1 cellular context compared by ENCODE assay signal in the genomic region with DNA sequence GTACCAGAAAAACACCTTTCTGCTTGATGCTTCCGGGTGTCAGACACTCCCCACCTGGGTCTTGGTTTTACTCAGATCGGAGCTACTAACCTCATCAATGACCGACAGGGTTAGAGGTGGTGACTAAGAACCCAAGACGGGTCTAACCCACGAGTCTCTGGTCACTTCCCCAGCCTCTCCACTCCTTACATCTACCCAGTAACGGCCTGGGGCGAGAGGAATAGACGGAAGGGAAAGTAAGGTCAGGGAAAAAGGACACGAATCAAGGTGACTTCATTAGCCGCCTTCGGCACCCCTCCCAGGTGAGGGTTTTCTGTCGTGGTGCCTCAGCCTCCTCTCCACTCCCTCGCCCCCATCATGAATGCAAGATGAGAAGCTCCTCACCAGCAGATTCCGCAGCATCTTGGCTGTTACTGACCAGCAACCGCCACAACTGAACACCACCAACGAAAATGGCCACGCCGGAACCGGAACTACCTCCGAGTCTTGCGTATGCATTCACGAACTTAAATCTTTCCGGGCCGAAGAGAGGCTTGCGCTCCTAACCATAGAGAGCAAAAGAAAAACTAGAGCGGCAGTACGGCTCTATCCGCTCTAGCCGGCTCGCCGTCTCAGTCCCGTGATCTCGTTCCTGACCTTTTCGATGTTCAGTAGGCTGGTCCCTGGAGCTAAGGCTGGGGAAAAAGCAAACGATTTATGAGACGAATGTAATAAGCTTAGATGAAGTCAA.
TF ChIP-seq lines count a peak whose summit lies in the region.

A gene with protein sequence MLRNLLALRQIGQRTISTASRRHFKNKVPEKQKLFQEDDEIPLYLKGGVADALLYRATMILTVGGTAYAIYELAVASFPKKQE (minus strand): TSS at position 469 of the 730 bp plus-strand sequence. CDS start 67 bp downstream, at position 402.

TF ChIP-seq in HepG2, 621 proteins besides CTCF, POLR2A, EP300 and RAD21 (continued from another document and continues in another):
- TF ChIP-seq, protein P1, sequence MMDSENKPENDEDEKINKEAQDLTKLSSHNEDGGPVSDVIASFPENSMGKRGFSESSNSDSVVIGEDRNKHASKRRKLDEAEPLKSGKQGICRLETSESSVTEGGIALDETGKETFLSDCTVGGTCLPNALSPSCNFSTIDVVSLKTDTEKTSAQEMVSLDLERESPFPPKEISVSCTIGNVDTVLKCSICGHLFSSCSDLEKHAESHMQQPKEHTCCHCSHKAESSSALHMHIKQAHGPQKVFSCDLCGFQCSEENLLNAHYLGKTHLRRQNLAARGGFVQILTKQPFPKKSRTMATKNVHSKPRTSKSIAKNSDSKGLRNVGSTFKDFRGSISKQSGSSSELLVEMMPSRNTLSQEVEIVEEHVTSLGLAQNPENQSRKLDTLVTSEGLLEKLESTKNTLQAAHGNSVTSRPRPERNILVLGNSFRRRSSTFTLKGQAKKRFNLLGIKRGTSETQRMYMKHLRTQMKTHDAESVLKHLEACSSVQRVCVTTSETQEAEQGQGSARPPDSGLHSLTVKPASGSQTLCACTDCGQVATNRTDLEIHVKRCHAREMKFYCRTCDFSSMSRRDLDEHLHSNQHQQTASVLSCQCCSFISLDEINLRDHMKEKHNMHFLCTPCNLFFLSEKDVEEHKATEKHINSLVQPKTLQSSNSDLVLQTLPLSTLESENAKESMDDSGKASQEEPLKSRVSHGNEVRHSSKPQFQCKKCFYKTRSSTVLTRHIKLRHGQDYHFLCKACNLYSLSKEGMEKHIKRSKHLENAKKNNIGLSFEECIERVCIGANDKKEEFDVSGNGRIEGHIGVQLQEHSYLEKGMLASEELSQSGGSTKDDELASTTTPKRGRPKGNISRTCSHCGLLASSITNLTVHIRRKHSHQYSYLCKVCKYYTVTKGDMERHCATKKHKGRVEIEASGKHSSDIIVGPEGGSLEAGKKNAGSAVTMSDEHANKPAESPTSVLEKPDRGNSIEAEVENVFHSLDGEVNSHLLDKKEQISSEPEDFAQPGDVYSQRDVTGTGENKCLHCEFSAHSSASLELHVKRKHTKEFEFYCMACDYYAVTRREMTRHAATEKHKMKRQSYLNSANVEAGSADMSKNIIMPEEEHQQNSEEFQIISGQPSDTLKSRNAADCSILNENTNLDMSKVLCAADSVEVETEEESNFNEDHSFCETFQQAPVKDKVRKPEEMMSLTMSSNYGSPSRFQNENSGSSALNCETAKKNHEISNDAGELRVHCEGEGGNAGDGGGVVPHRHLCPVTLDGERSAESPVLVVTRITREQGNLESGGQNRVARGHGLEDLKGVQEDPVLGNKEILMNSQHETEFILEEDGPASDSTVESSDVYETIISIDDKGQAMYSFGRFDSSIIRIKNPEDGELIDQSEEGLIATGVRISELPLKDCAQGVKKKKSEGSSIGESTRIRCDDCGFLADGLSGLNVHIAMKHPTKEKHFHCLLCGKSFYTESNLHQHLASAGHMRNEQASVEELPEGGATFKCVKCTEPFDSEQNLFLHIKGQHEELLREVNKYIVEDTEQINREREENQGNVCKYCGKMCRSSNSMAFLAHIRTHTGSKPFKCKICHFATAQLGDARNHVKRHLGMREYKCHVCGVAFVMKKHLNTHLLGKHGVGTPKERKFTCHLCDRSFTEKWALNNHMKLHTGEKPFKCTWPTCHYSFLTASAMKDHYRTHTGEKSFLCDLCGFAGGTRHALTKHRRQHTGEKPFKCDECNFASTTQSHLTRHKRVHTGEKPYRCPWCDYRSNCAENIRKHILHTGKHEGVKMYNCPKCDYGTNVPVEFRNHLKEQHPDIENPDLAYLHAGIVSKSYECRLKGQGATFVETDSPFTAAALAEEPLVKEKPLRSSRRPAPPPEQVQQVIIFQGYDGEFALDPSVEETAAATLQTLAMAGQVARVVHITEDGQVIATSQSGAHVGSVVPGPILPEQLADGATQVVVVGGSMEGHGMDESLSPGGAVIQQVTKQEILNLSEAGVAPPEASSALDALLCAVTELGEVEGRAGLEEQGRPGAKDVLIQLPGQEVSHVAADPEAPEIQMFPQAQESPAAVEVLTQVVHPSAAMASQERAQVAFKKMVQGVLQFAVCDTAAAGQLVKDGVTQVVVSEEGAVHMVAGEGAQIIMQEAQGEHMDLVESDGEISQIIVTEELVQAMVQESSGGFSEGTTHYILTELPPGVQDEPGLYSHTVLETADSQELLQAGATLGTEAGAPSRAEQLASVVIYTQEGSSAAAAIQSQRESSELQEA (CRISPR knock-in tag; IDR thresholded peaks at IDR 0.05; ENCODE audit: not compliant biosample characterization): no peak
- TF ChIP-seq, protein P2, sequence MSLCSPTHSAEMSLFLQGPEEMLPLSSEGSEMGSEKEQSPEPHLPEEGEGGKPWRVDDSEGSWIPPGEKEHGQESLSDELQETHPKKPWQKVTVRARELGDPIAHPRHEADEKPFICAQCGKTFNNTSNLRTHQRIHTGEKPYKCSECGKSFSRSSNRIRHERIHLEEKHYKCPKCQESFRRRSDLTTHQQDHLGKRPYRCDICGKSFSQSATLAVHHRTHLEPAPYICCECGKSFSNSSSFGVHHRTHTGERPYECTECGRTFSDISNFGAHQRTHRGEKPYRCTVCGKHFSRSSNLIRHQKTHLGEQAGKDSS (CRISPR knock-in tag; IDR thresholded peaks at IDR 0.05; ENCODE audit: borderline replicate concordance, low read depth): peak; percentile 35; the same call in 1 of the 2 replicates
- TF ChIP-seq, protein P3, sequence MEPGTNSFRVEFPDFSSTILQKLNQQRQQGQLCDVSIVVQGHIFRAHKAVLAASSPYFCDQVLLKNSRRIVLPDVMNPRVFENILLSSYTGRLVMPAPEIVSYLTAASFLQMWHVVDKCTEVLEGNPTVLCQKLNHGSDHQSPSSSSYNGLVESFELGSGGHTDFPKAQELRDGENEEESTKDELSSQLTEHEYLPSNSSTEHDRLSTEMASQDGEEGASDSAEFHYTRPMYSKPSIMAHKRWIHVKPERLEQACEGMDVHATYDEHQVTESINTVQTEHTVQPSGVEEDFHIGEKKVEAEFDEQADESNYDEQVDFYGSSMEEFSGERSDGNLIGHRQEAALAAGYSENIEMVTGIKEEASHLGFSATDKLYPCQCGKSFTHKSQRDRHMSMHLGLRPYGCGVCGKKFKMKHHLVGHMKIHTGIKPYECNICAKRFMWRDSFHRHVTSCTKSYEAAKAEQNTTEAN (CRISPR knock-in tag; conservative IDR thresholded peaks at IDR 0.05): no peak; the same call in 1 of the 2 replicates
- TF ChIP-seq, protein P4, sequence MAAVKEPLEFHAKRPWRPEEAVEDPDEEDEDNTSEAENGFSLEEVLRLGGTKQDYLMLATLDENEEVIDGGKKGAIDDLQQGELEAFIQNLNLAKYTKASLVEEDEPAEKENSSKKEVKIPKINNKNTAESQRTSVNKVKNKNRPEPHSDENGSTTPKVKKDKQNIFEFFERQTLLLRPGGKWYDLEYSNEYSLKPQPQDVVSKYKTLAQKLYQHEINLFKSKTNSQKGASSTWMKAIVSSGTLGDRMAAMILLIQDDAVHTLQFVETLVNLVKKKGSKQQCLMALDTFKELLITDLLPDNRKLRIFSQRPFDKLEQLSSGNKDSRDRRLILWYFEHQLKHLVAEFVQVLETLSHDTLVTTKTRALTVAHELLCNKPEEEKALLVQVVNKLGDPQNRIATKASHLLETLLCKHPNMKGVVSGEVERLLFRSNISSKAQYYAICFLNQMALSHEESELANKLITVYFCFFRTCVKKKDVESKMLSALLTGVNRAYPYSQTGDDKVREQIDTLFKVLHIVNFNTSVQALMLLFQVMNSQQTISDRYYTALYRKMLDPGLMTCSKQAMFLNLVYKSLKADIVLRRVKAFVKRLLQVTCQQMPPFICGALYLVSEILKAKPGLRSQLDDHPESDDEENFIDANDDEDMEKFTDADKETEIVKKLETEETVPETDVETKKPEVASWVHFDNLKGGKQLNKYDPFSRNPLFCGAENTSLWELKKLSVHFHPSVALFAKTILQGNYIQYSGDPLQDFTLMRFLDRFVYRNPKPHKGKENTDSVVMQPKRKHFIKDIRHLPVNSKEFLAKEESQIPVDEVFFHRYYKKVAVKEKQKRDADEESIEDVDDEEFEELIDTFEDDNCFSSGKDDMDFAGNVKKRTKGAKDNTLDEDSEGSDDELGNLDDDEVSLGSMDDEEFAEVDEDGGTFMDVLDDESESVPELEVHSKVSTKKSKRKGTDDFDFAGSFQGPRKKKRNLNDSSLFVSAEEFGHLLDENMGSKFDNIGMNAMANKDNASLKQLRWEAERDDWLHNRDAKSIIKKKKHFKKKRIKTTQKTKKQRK (IDR thresholded peaks at IDR 0.05; ENCODE audit: low read length): no peak
- TF ChIP-seq KDM6A (CRISPR knock-in tag; IDR thresholded peaks at IDR 0.05; ENCODE audit: low read depth): no peak
- TF ChIP-seq SP1 (IDR thresholded peaks at IDR 0.05): no peak
- TF ChIP-seq SP1 (CRISPR knock-in tag; IDR thresholded peaks at IDR 0.05): peak; percentile 53; the same call in 1 of the 2 replicates
- no peak for TF ChIP-seq ZNF773 (CRISPR knock-in tag; IDR thresholded peaks at IDR 0.05; ENCODE audit: borderline replicate concordance)
- TF ChIP-seq ZNF337 (CRISPR knock-in tag; IDR thresholded peaks at IDR 0.05; ENCODE audit: borderline replicate concordance, low read depth): 0 out of 2 replicates have a peak, but pooled peaks have one; percentile 52
- TF ChIP-seq KDM4B (CRISPR knock-in tag; IDR thresholded peaks at IDR 0.05): peak; percentile 59; the same call in 1 of the 2 replicates
- peak; percentile 85 for TF ChIP-seq ZNF331 (CRISPR knock-in tag; IDR thresholded peaks at IDR 0.05)
- no peak for TF ChIP-seq SMARCE1 (IDR thresholded peaks at IDR 0.05; ENCODE audit: borderline replicate concordance)
- TF ChIP-seq AGO2 (optimal IDR thresholded peaks at IDR 0.05; ENCODE audit: low read depth, low read length): no peak
- no peak for TF ChIP-seq SSRP1 (CRISPR knock-in tag; IDR thresholded peaks at IDR 0.05)
- TF ChIP-seq CBX2 (IDR thresholded peaks at IDR 0.05; ENCODE audit: low read depth, low read length): no peak
- TF ChIP-seq CBX2 (CRISPR knock-in tag; IDR thresholded peaks at IDR 0.05; ENCODE audit: low read depth): 0 out of 2 replicates have a peak, but pooled peaks have one; percentile 8
- no peak for TF ChIP-seq NBN (conservative IDR thresholded peaks at IDR 0.05)
- TF ChIP-seq GFI1 (CRISPR knock-in tag; IDR thresholded peaks at IDR 0.05; ENCODE audit: borderline replicate concordance): 0 out of 2 replicates have a peak, but pooled peaks have one; percentile 44
- peak; percentile 87 for TF ChIP-seq GABPA (IDR thresholded peaks at IDR 0.05; ENCODE audit: low read depth, low read length)
- peak; percentile 99 for TF ChIP-seq GABPA (CRISPR knock-in tag; IDR thresholded peaks at IDR 0.05; ENCODE audit: low read depth)
- no peak; the same call in 1 of the 2 replicates for TF ChIP-seq ZFP37 (CRISPR knock-in tag; IDR thresholded peaks at IDR 0.05; ENCODE audit: borderline replicate concordance)
- TF ChIP-seq, protein P5, sequence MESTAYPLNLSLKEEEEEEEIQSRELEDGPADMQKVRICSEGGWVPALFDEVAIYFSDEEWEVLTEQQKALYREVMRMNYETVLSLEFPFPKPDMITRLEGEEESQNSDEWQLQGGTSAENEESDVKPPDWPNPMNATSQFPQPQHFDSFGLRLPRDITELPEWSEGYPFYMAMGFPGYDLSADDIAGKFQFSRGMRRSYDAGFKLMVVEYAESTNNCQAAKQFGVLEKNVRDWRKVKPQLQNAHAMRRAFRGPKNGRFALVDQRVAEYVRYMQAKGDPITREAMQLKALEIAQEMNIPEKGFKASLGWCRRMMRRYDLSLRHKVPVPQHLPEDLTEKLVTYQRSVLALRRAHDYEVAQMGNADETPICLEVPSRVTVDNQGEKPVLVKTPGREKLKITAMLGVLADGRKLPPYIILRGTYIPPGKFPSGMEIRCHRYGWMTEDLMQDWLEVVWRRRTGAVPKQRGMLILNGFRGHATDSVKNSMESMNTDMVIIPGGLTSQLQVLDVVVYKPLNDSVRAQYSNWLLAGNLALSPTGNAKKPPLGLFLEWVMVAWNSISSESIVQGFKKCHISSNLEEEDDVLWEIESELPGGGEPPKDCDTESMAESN (CRISPR knock-in tag; conservative IDR thresholded peaks at IDR 0.05): 0 out of 2 replicates have a peak, but pooled peaks have one; percentile 39
- 0 out of 2 replicates have a peak, but pooled peaks have one; percentile 30 for TF ChIP-seq MYNN (CRISPR knock-in tag; IDR thresholded peaks at IDR 0.05; ENCODE audit: low read depth)
- no peak for TF ChIP-seq NFE2L1 (CRISPR knock-in tag; IDR thresholded peaks at IDR 0.05; ENCODE audit: borderline replicate concordance)
- TF ChIP-seq ZNF251 (CRISPR knock-in tag; IDR thresholded peaks at IDR 0.05): no peak
- TF ChIP-seq CCAR2 (optimal IDR thresholded peaks at IDR 0.05; ENCODE audit: low read depth, low read length): peak; percentile 62
- TF ChIP-seq NFKB2 (CRISPR knock-in tag; IDR thresholded peaks at IDR 0.05; ENCODE audit: borderline replicate concordance): peak; percentile 66; the same call in 1 of the 2 replicates
- TF ChIP-seq ZNF652 (CRISPR knock-in tag; IDR thresholded peaks at IDR 0.05; ENCODE audit: borderline replicate concordance, low read depth): no peak
- TF ChIP-seq, protein P6, sequence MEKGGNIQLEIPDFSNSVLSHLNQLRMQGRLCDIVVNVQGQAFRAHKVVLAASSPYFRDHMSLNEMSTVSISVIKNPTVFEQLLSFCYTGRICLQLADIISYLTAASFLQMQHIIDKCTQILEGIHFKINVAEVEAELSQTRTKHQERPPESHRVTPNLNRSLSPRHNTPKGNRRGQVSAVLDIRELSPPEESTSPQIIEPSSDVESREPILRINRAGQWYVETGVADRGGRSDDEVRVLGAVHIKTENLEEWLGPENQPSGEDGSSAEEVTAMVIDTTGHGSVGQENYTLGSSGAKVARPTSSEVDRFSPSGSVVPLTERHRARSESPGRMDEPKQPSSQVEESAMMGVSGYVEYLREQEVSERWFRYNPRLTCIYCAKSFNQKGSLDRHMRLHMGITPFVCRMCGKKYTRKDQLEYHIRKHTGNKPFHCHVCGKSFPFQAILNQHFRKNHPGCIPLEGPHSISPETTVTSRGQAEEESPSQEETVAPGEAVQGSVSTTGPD (CRISPR knock-in tag; IDR thresholded peaks at IDR 0.05): no peak
- TF ChIP-seq EEA1 (CRISPR knock-in tag; IDR thresholded peaks at IDR 0.05; ENCODE audit: borderline replicate concordance): no peak
- no peak; the same call in 1 of the 2 replicates for TF ChIP-seq TSC22D2 (CRISPR knock-in tag; IDR thresholded peaks at IDR 0.05; ENCODE audit: borderline replicate concordance)
- peak; percentile 33; the same call in 1 of the 2 replicates for TF ChIP-seq ZNF768 (CRISPR knock-in tag; IDR thresholded peaks at IDR 0.05)
- no peak for TF ChIP-seq TEAD2 (CRISPR knock-in tag; IDR thresholded peaks at IDR 0.05)
- TF ChIP-seq RORA (CRISPR knock-in tag; IDR thresholded peaks at IDR 0.05): no peak
- TF ChIP-seq KDM1A (CRISPR knock-in tag; IDR thresholded peaks at IDR 0.05): no peak
- TF ChIP-seq NFYC (CRISPR knock-in tag; IDR thresholded peaks at IDR 0.05): no peak
- peak; percentile 51; the same call in 1 of the 2 replicates for TF ChIP-seq ZNF230 (CRISPR knock-in tag; IDR thresholded peaks at IDR 0.05)
- TF ChIP-seq KMT2A (CRISPR knock-in tag; IDR thresholded peaks at IDR 0.05): peak; percentile 80; the same call in 1 of the 2 replicates
- TF ChIP-seq MAFF (IDR thresholded peaks at IDR 0.05; ENCODE audit: low read depth, low read length): no peak
- no peak for TF ChIP-seq MAFG (CRISPR knock-in tag; IDR thresholded peaks at IDR 0.05)
- peak; percentile 89 for TF ChIP-seq ETV5 (CRISPR knock-in tag; IDR thresholded peaks at IDR 0.05; ENCODE audit: borderline replicate concordance)
- no peak for TF ChIP-seq NCOR1 (IDR thresholded peaks at IDR 0.05; ENCODE audit: borderline replicate concordance, low read length)
- TF ChIP-seq, protein P7, sequence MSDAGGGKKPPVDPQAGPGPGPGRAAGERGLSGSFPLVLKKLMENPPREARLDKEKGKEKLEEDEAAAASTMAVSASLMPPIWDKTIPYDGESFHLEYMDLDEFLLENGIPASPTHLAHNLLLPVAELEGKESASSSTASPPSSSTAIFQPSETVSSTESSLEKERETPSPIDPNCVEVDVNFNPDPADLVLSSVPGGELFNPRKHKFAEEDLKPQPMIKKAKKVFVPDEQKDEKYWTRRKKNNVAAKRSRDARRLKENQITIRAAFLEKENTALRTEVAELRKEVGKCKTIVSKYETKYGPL (CRISPR knock-in tag; IDR thresholded peaks at IDR 0.05): no peak; the same call in 1 of the 2 replicates
- no peak for TF ChIP-seq ZKSCAN5 (CRISPR knock-in tag; IDR thresholded peaks at IDR 0.05)
